ENCODE assay signal across 39 cellular contexts in genomic region chr3:10331320-10331719, GRCh38. TPM values are rescaled to one million over a fixed set of nuclear protein-coding genes. Genes with fewer than 3 reads are reported as not detected.
"Had no signal": no experiment of that assay in that cellular context is flagged by ENCODE, and none has a peak within 500 bp of the region (broad histone marks: within the 10 kb centered on the region; RNA-seq: fewer than 3 reads in every experiment).

No MANE protein-coding gene starts in this region.

- H3K36me3 Mint-ChIP-seq: activated CD8-positive, alpha-beta memory T cell treated with anti-CD3 and anti-CD28 coated beads, Interleukin-2, amount 10 ng/mL, durations not matched to agents 7 days and 5 days; activated naive CD4-positive, alpha-beta T cell treated with anti-CD3 and anti-CD28 coated beads, Interleukin-2, amount 10 ng/mL, durations not matched to agents 7 days and 5 days; activated naive CD4-positive, alpha-beta T cell treated with anti-CD3 and anti-CD28 coated beads, Interleukin-2, amount 50 U/mL, for 24 hours; activated naive CD8-positive, alpha-beta T cell; activated naive CD8-positive, alpha-beta T cell treated with anti-CD3 and anti-CD28 coated beads, Interleukin-2, amount 10 ng/mL, durations not matched to agents 7 days and 5 days; WTC11 had no signal

- H3K4me1 Mint-ChIP-seq: activated CD4-positive, alpha-beta T cell treated with anti-CD3 and anti-CD28 coated beads for 36 hours; activated naive CD4-positive, alpha-beta T cell treated with anti-CD3 and anti-CD28 coated beads, Interleukin-2, amount 50 U/mL, for 24 hours; central memory CD8-positive, alpha-beta T cell had no signal

- H3K36me3 ChIP-seq: cardiac muscle cell, WERI-Rb-1 had no signal

- H3K4me3 ChIP-seq: cardiac muscle cell had no signal

- H3K27me3 Mint-ChIP-seq: activated naive CD4-positive, alpha-beta T cell treated with anti-CD3 and anti-CD28 coated beads, Interleukin-2, amount 50 U/mL, for 24 hours had no signal

- DNase-seq: activated CD4-positive, alpha-beta memory T cell treated with anti-CD3 and anti-CD28 coated beads, Interleukin-2, amount 10 ng/mL, durations not matched to agents 7 days and 5 days; activated CD4-positive, alpha-beta T cell treated with anti-CD3 and anti-CD28 coated beads for 1 hour; activated CD4-positive, alpha-beta T cell treated with anti-CD3 and anti-CD28 coated beads for 36 hours; activated CD4-positive, alpha-beta T cell treated with anti-CD3 and anti-CD28 coated beads for 48 hours; activated CD4-positive, alpha-beta T cell treated with anti-CD3 and anti-CD28 coated beads, Interleukin-2, amount 10 ng/mL, durations not matched to agents 7 days and 5 days; activated CD4-positive, alpha-beta T cell treated with anti-CD3 and anti-CD28 coated beads, Interleukin-2, amount 50 U/mL, for 48 hours; activated CD4-positive, CD25-positive, alpha-beta regulatory T cell; activated CD8-positive, alpha-beta memory T cell treated with anti-CD3 and anti-CD28 coated beads for 24 hours; activated CD8-positive, alpha-beta memory T cell treated with anti-CD3 and anti-CD28 coated beads, Interleukin-2, amount 10 ng/mL, durations not matched to agents 7 days and 5 days; activated CD8-positive, alpha-beta memory T cell treated with anti-CD3 and anti-CD28 coated beads, Interleukin-2, amount 50 U/mL, for 48 hours; activated CD8-positive, alpha-beta T cell treated with anti-CD3 and anti-CD28 coated beads, Interleukin-2, amount 10 ng/mL, durations not matched to agents 7 days and 5 days; activated effector memory CD4-positive, alpha-beta T cell treated with Interleukin-2 at 50 U/mL for 16 hours; activated gamma-delta T cell; activated naive CD4-positive, alpha-beta T cell treated with anti-CD3 and anti-CD28 coated beads, Interleukin-2, amount 10 ng/mL, durations not matched to agents 7 days and 5 days; activated naive CD4-positive, alpha-beta T cell treated with Interleukin-2 at 50 U/mL for 16 hours; activated naive CD8-positive, alpha-beta T cell treated with anti-CD3 and anti-CD28 coated beads, Interleukin-2, amount 10 ng/mL, durations not matched to agents 7 days and 5 days; activated naive CD8-positive, alpha-beta T cell treated with anti-CD3 and anti-CD28 coated beads, Interleukin-2, amount 50 U/mL, for 24 hours; activated T-cell treated with anti-CD3 and anti-CD28 coated beads, Interleukin-2, amount 50 U/mL, for 24 hours; activated T-cell treated with anti-CD3 and anti-CD28 coated beads, Interleukin-2, amount 50 U/mL, for 48 hours; amygdala; anterior cingulate cortex; caudate nucleus; cerebellar nuclear complex; T-helper 1 cell; T-helper 2 cell; T-helper 9 cell; WERI-Rb-1 had no signal

- H3K27ac Mint-ChIP-seq: activated CD4-positive, alpha-beta memory T cell treated with anti-CD3 and anti-CD28 coated beads, Interleukin-2, amount 10 ng/mL, durations not matched to agents 7 days and 5 days; activated CD4-positive, alpha-beta T cell treated with anti-CD3 and anti-CD28 coated beads for 36 hours; activated CD4-positive, alpha-beta T cell treated with anti-CD3 and anti-CD28 coated beads, Interleukin-2, amount 10 ng/mL, durations not matched to agents 7 days and 5 days; activated CD8-positive, alpha-beta memory T cell treated with anti-CD3 and anti-CD28 coated beads, Interleukin-2, amount 10 ng/mL, durations not matched to agents 7 days and 5 days; activated CD8-positive, alpha-beta T cell treated with anti-CD3 and anti-CD28 coated beads, Interleukin-2, amount 10 ng/mL, durations not matched to agents 7 days and 5 days; activated naive CD4-positive, alpha-beta T cell treated with anti-CD3 and anti-CD28 coated beads, Interleukin-2, amount 10 ng/mL, durations not matched to agents 7 days and 5 days; activated naive CD4-positive, alpha-beta T cell treated with anti-CD3 and anti-CD28 coated beads, Interleukin-2, amount 50 U/mL, for 24 hours; activated naive CD8-positive, alpha-beta T cell; activated naive CD8-positive, alpha-beta T cell treated with anti-CD3 and anti-CD28 coated beads, Interleukin-2, amount 10 ng/mL, durations not matched to agents 7 days and 5 days; activated naive CD8-positive, alpha-beta T cell treated with anti-CD3 and anti-CD28 coated beads, Interleukin-2, amount 50 U/mL, for 24 hours; activated T-cell treated with anti-CD3 and anti-CD28 coated beads, Interleukin-2, amount 50 U/mL, for 24 hours; activated T-helper 2 cell treated with anti-CD3 and anti-CD28 coated beads, Interferon-gamma antibody, Interleukin-2, Interleukin-4, amounts not matched to agents 10 μg/mL and 5 μg/mL and 100 μg/mL, durations not matched to agents 14 hours and 24 hours and 36 hours; brain; T-helper 1 cell treated with Interleukin-12 subunit alpha and Interleukin-12 subunit beta and Interleukin-4 antibody, amounts not matched to agents 30 μg/mL and 1 μg/mL, for 36 hours; T-helper 2 cell treated with Interferon-gamma antibody and Interleukin-4, amounts not matched to agents 5 μg/mL and 100 μg/mL, for 36 hours; WTC11 had no signal

- H3K27ac ChIP-seq: cardiac muscle cell, WERI-Rb-1 had no signal

- FAIRE-seq: bronchial epithelial cell, TTC549 had no signal

- ATAC-seq: activated CD4-positive, alpha-beta T cell treated with anti-CD3 and anti-CD28 coated beads for 36 hours; activated CD4-positive, CD25-positive, alpha-beta regulatory T cell treated with anti-CD3 and anti-CD28 coated beads, Interleukin-2, amount 50 U/mL, for 24 hours; activated CD8-positive, alpha-beta memory T cell treated with anti-CD3 and anti-CD28 coated beads, Interleukin-2, amount 10 ng/mL, durations not matched to agents 7 days and 5 days; activated CD8-positive, alpha-beta T cell treated with anti-CD3 and anti-CD28 coated beads, Interleukin-2, amount 10 ng/mL, durations not matched to agents 7 days and 5 days; activated naive CD8-positive, alpha-beta T cell treated with anti-CD3 and anti-CD28 coated beads, Interleukin-2, amount 50 U/mL, for 24 hours; WTC11 had no signal

- H3K9me3 Mint-ChIP-seq: activated CD4-positive, alpha-beta memory T cell treated with anti-CD3 and anti-CD28 coated beads, Interleukin-2, amount 10 ng/mL, durations not matched to agents 7 days and 5 days; activated CD4-positive, alpha-beta T cell treated with anti-CD3 and anti-CD28 coated beads, Interleukin-2, amount 10 ng/mL, durations not matched to agents 7 days and 5 days; activated naive CD4-positive, alpha-beta T cell treated with anti-CD3 and anti-CD28 coated beads, Interleukin-2, amount 10 ng/mL, durations not matched to agents 7 days and 5 days; activated naive CD4-positive, alpha-beta T cell treated with anti-CD3 and anti-CD28 coated beads, Interleukin-2, amount 50 U/mL, for 24 hours; activated naive CD8-positive, alpha-beta T cell treated with anti-CD3 and anti-CD28 coated beads, Interleukin-2, amount 10 ng/mL, durations not matched to agents 7 days and 5 days; activated naive CD8-positive, alpha-beta T cell treated with anti-CD3 and anti-CD28 coated beads, Interleukin-2, amount 50 U/mL, for 24 hours; activated T-cell treated with anti-CD3 and anti-CD28 coated beads, Interleukin-2, amount 50 U/mL, for 24 hours; activated T-helper 2 cell treated with anti-CD3 and anti-CD28 coated beads, Interferon-gamma antibody, Interleukin-2, Interleukin-4, amounts not matched to agents 10 μg/mL and 5 μg/mL and 100 μg/mL, durations not matched to agents 14 hours and 24 hours and 36 hours; brain; central memory CD8-positive, alpha-beta T cell; T-helper 1 cell treated with Interleukin-12 subunit alpha and Interleukin-12 subunit beta and Interleukin-4 antibody, amounts not matched to agents 30 μg/mL and 1 μg/mL, for 36 hours; T-helper 2 cell treated with Interferon-gamma antibody and Interleukin-4, amounts not matched to agents 5 μg/mL and 100 μg/mL, for 36 hours; WTC11 had no signal

- H3K4me3 Mint-ChIP-seq: activated CD4-positive, alpha-beta memory T cell treated with anti-CD3 and anti-CD28 coated beads, Interleukin-2, amount 10 ng/mL, durations not matched to agents 7 days and 5 days; activated CD4-positive, alpha-beta T cell treated with anti-CD3 and anti-CD28 coated beads for 36 hours; activated CD4-positive, alpha-beta T cell treated with anti-CD3 and anti-CD28 coated beads, Interleukin-2, amount 10 ng/mL, durations not matched to agents 7 days and 5 days; activated CD8-positive, alpha-beta memory T cell treated with anti-CD3 and anti-CD28 coated beads, Interleukin-2, amount 10 ng/mL, durations not matched to agents 7 days and 5 days; activated CD8-positive, alpha-beta T cell treated with anti-CD3 and anti-CD28 coated beads, Interleukin-2, amount 10 ng/mL, durations not matched to agents 7 days and 5 days; activated naive CD4-positive, alpha-beta T cell treated with anti-CD3 and anti-CD28 coated beads, Interleukin-2, amount 10 ng/mL, durations not matched to agents 7 days and 5 days; activated naive CD4-positive, alpha-beta T cell treated with anti-CD3 and anti-CD28 coated beads, Interleukin-2, amount 50 U/mL, for 24 hours; activated naive CD8-positive, alpha-beta T cell; activated naive CD8-positive, alpha-beta T cell treated with anti-CD3 and anti-CD28 coated beads, Interleukin-2, amount 10 ng/mL, durations not matched to agents 7 days and 5 days; activated naive CD8-positive, alpha-beta T cell treated with anti-CD3 and anti-CD28 coated beads, Interleukin-2, amount 50 U/mL, for 24 hours; activated T-cell treated with anti-CD3 and anti-CD28 coated beads, Interleukin-2, amount 50 U/mL, for 24 hours; brain; central memory CD8-positive, alpha-beta T cell; T-helper 1 cell treated with Interleukin-12 subunit alpha and Interleukin-12 subunit beta and Interleukin-4 antibody, amounts not matched to agents 30 μg/mL and 1 μg/mL, for 36 hours; T-helper 2 cell treated with Interferon-gamma antibody and Interleukin-4, amounts not matched to agents 5 μg/mL and 100 μg/mL, for 36 hours; WTC11 had no signal

RNA-seq across cellular contexts. Expression of gene GHRL, which starts 38.6 kb away (rescaled TPM):
- total RNA-seq: bronchial epithelial cell had no signal
